8 cellular contexts compared by ENCODE assay signal in the genomic region with DNA sequence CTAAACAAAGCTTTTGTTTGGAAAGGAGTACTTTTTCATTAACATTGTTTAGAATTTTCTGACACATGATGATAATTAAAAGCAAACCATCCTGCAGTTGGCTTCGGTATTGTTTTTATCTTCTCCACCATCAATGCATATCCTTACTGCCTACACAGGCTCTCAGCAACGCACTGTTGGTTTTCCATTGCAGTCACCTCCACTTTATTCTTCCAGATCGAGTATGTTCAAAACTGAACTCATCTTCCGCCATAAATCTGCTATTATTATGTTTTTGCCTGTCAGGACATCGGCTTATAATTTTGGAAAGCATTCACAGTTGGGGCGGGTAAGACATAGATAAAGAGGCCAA. TPM values are rescaled to one million over a fixed set of nuclear protein-coding genes. Genes with fewer than 3 reads are reported as not detected.
DNase-seq lines count a peak whose midpoint lies in the region; ATAC-seq, FAIRE-seq and TF ChIP-seq lines count a peak whose summit lies in the region.

No MANE protein-coding gene starts in this region.

- H3K27ac ChIP-seq in AG04450 (ENCODE audit: low read depth, low read length) (peak overlapping the region; percentile 82), K562 (ENCODE audit: extremely low read depth, low read depth, low read length) (peak overlapping the region; percentile 86)

- H3K9ac ChIP-seq in K562 (ENCODE audit: insufficient read depth in 1 of 2, low read depth in 2 of 2, low read length in 2 of 2): peak overlapping the region; percentile 92 to 94

- in situ Hi-C loops in K562 (cut with MboI): no loop called here

- BruUV-seq in K562 (replicated peaks; lab: Mats Ljungman, UMichigan): TSS peak; percentile 89

- H3K4me1 ChIP-seq in K562 (replicated peaks in 1 of 2; ENCODE audit: control insufficient read depth in 2 of 2, insufficient read depth in 2 of 2, low read length in 2 of 2) (peaks cover 2 to 21% of the 10 kb centered on the region in 2 experiments; a peak in 3 of 5 replicates), mononuclear cell (ENCODE audit: insufficient read depth, low read length) (peaks cover 20% of the 10 kb centered on the region)

- TF ChIP-seq POLR2A in K562 (conservative IDR thresholded peaks at IDR 0.05): no peak

- H3K4me3 ChIP-seq in AG04450 (ENCODE audit: low read depth, low read length) (peak overlapping the region; percentile 69), K562 (peak overlapping the region; percentile 98), mononuclear cell (ENCODE audit: low read length) (peak overlapping the region; percentile 92)

- intact Hi-C loops in K562 (cut with micrococcal nuclease): no loop called here

- H3K27me3 ChIP-seq in AG04450 (ENCODE audit: control insufficient read depth, insufficient read depth, low read length): no peaks in the 10 kb centered on the region
- H3K27me3 ChIP-seq in K562 (ENCODE audit: control insufficient read depth in 2 of 2, insufficient read depth in 2 of 2, low read length in 2 of 2): no peaks in the 10 kb centered on the region
- no peaks in the 10 kb centered on the region for H3K27me3 ChIP-seq in mononuclear cell (ENCODE audit: insufficient read depth, low read length)

- TF ChIP-seq EP300 in K562 (IDR thresholded peaks at IDR 0.05; ENCODE audit: low read length): no peak

- peak; percentile 17 for ATAC-seq in K562
- no peak for ATAC-seq in GM18907 (IDR thresholded peaks at IDR 0.05; ENCODE audit: unreplicated experiment)
- ATAC-seq in HG03354 (IDR thresholded peaks at IDR 0.05; ENCODE audit: poor library complexity, severe bottlenecking, unreplicated experiment): no peak
- ATAC-seq in GM18502 (IDR thresholded peaks at IDR 0.05; ENCODE audit: poor library complexity, unreplicated experiment): no peak
- no peak for ATAC-seq in GM21526 (IDR thresholded peaks at IDR 0.05; ENCODE audit: low FRiP score, unreplicated experiment)

- POLR2A ChIA-PET in AG04450 (lab: Yijun Ruan, JAX) (interaction anchor here (0.6 to 1.6 kb wide), 4 partner anchors 10 to 464 kb away, joined by 5 to 11 read pairs (median 9); partner anchors contain the start of genes NCBP2 and PAK2), K562 (lab: Yijun Ruan, JAX) (interaction anchor here (0.9 to 2.1 kb wide), 9 partner anchors 11 to 161 kb away, joined by 3 to 10 read pairs (median 4); no protein-coding TSS in a partner anchor)

- peak overlapping the region; percentile 85 for H3K4me2 ChIP-seq in K562 (ENCODE audit: insufficient read depth, low read length)

- H4K20me1 ChIP-seq in K562 (replicated peaks; ENCODE audit: control insufficient read depth, insufficient read depth, low read length): peaks cover 8% of the 10 kb centered on the region

- peaks cover 45% of the 10 kb centered on the region for H3K79me2 ChIP-seq in K562 (ENCODE audit: control insufficient read depth, insufficient read depth, low read length)

- H3K9me3 ChIP-seq in AG04450 (ENCODE audit: control insufficient read depth, insufficient read depth, low read length) (peaks cover 8% of the 10 kb centered on the region), K562 (replicated peaks; ENCODE audit: control insufficient read depth, insufficient read depth, low read depth, low read length) (peaks cover 3% of the 10 kb centered on the region; the same call in 1 of the 2 replicates), mononuclear cell (ENCODE audit: low read depth, low read length) (no peaks in the 10 kb centered on the region)

- TF ChIP-seq CTCF in AG04450 (IDR thresholded peaks at IDR 0.05; ENCODE audit: low read depth, low read length) (no peak), K562 (IDR thresholded peaks at IDR 0.05 in 2 of 3, conservative IDR thresholded peaks at IDR 0.05 in 1 of 3; ENCODE audit: insufficient read depth in 2 of 3, low read depth in 1 of 3, low read length in 3 of 3) (no peak)

- FAIRE-seq in K562 (lab: Jason Lieb, UNC): no peak

- H3K9me1 ChIP-seq in K562 (ENCODE audit: control insufficient read depth, insufficient read depth, low read length): no peaks in the 10 kb centered on the region

- TF ChIP-seq RAD21 in K562 (CRISPR knock-in tag; conservative IDR thresholded peaks at IDR 0.05 in 1 of 2, IDR thresholded peaks at IDR 0.05 in 1 of 2): no peak

- 0% methylated on average over 6 of the region's 6 CpGs for WGBS in K562 (ENCODE audit: insufficient coverage, low coverage, missing lambda C conversion rate)

- peaks cover 19% of the 10 kb centered on the region; the same call in 2 of the 3 replicates for H3K36me3 ChIP-seq in K562 (ENCODE audit: control insufficient read depth, insufficient read depth, low read length)

- DNase-seq in AG04450 (ENCODE audit: low read depth, low spot score) (no peak), HT-29 (ENCODE audit: low spot score) (peak; percentile 2), K562 (ENCODE audit: extremely low read depth in 1 of 4, low spot score in 3 of 4) (no peak)

- CTCF ChIA-PET in AG04450 (lab: Charles Lee) (interaction anchor here (1.2 kb wide), 1 partner anchor 104 kb away, joined by 3 read pairs; no protein-coding TSS in a partner anchor), K562 (lab: Yijun Ruan, JAX; ENCODE audit: low intra/inter-chr PET ratio) (no interaction called here)

- H2AFZ ChIP-seq in K562 (ENCODE audit: low read depth, low read length): peak overlapping the region; percentile 95

TF ChIP-seq in K562, 482 proteins besides CTCF, POLR2A, EP300 and RAD21 (continues in another document):
- TF ChIP-seq DMBX1 (CRISPR knock-in tag; IDR thresholded peaks at IDR 0.05; ENCODE audit: borderline replicate concordance): no peak
- TF ChIP-seq NBN (IDR thresholded peaks at IDR 0.05; ENCODE audit: low read depth): 0 out of 2 replicates have a peak, but pooled peaks have one; percentile 59
- no peak for TF ChIP-seq MAX (CRISPR knock-in tag; IDR thresholded peaks at IDR 0.05)
- no peak for TF ChIP-seq RAD51 (IDR thresholded peaks at IDR 0.05; ENCODE audit: borderline replicate concordance, low read depth)
- TF ChIP-seq, protein P1, sequence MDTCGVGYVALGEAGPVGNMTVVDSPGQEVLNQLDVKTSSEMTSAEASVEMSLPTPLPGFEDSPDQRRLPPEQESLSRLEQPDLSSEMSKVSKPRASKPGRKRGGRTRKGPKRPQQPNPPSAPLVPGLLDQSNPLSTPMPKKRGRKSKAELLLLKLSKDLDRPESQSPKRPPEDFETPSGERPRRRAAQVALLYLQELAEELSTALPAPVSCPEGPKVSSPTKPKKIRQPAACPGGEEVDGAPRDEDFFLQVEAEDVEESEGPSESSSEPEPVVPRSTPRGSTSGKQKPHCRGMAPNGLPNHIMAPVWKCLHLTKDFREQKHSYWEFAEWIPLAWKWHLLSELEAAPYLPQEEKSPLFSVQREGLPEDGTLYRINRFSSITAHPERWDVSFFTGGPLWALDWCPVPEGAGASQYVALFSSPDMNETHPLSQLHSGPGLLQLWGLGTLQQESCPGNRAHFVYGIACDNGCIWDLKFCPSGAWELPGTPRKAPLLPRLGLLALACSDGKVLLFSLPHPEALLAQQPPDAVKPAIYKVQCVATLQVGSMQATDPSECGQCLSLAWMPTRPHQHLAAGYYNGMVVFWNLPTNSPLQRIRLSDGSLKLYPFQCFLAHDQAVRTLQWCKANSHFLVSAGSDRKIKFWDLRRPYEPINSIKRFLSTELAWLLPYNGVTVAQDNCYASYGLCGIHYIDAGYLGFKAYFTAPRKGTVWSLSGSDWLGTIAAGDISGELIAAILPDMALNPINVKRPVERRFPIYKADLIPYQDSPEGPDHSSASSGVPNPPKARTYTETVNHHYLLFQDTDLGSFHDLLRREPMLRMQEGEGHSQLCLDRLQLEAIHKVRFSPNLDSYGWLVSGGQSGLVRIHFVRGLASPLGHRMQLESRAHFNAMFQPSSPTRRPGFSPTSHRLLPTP (IDR thresholded peaks at IDR 0.05; ENCODE audit: borderline replicate concordance, extremely low read depth, insufficient read length): no peak
- TF ChIP-seq NUFIP1 (IDR thresholded peaks at IDR 0.05; ENCODE audit: partially characterized antibody): no peak

RNA-seq across cellular contexts. Expression of gene SENP5, which starts 0.6 kb away (rescaled TPM):
- polyA plus RNA-seq in AG04450 (2011; rRNA removed) (18.0 and 18.3 TPM in 2 replicates), K562 (2011; rRNA removed) (45.1 and 48.8 TPM in 2 replicates), K562 (2014; fragmentation: Illumina TruSeq; extraction: Trizol) (23.8 and 26.0 TPM in 2 replicates), K562 (2014; fragmentation: Nextera tagmentation; extraction: Ambion mirVana) (10 to 100 TPM; 18.3 to 24.8 TPM), K562 (2014; rRNA removed) (28.1 and 30.7 TPM in 2 replicates)
- polyA minus RNA-seq in AG04450 (2011; rRNA and poly(A)+ RNA removed): 78.9 and 92.6 TPM in 2 replicates
- total RNA-seq in HT-29 (2014; rRNA removed; shearing (Covaris generic)): 18.8 and 21.1 TPM in 2 replicates
- total RNA-seq in K562 (2011; cell fraction: chromatin; rRNA removed; ENCODE audit: low replicate concordance): 92.0 and 190 TPM in 2 replicates
- 43.0 and 53.3 TPM in 2 replicates for total RNA-seq in K562 (2011; cell fraction: nucleolus; rRNA removed)
- total RNA-seq in K562 (2011; cell fraction: nucleoplasm; rRNA removed): 79.2 and 121 TPM in 2 replicates
- total RNA-seq in K562 (2014; rRNA removed) (35.8 and 38.4 TPM in 2 replicates), K562 (2014; rRNA removed; fragmentation: Illumina TruSeq; extraction: Trizol) (59.7 and 66.2 TPM in 2 replicates), K562 (2015; rRNA removed; fragmentation: Illumina TruSeq; extraction: Trizol) (51.1 and 54.4 TPM in 2 replicates), K562 (2021) (41.4 and 41.7 TPM in 2 replicates), mononuclear cell (91.2 TPM)
- 11.2 and 19.8 TPM in 2 replicates for polyA plus RNA-seq in K562 (2011; cell fraction: cytosol; rRNA removed)
- polyA plus RNA-seq in K562 (2011; cell fraction: nucleus; rRNA removed): 45.3 and 60.0 TPM in 2 replicates
- polyA plus RNA-seq in K562 (2012): 17.8 and 21.4 TPM in 2 replicates
- 142 and 156 TPM in 2 replicates for polyA minus RNA-seq in K562 (2011; rRNA and poly(A)+ RNA removed)
- 63.5 and 63.9 TPM in 2 replicates for polyA minus RNA-seq in K562 (2011; cell fraction: cytosol; rRNA and poly(A)+ RNA removed)
- polyA minus RNA-seq in K562 (2011; cell fraction: nucleus; rRNA and poly(A)+ RNA removed): 24.9 and 55.4 TPM in 2 replicates
